Comparison of ENCODE assay signal across 1 cellular context in the genomic region with DNA sequence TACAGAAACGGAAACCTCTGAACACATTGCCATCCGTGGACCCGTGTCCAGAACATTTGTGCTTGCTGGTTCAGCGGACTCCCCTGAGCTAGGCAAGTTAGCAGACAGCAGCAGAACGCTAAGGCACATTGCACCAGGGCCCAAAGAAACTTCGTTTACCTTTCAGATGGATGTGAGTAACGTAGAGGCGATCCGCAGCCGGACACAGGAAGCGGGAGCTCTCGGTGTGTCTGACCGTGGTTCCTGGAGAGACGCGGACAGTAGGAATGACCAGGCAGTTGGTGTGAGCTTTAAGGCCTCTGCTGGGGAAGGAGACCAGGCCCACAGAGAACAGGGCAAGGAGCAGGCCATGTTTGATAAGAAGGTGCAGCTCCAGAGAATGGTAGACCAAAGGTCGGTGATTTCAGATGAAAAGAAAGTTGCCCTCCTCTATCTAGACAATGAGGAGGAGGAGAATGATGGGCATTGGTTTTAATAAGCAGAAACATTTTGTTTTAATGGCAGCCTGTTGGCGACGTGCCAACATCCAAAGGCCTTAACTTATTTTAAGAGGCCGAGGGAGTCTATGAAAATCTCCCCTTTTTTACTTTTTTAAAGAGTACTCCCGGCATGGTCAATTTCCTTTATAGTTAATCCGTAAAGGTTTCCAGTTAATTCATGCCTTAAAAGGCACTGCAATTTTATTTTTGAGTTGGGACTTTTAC.
TF ChIP-seq lines count a peak whose summit lies in the region.

No MANE protein-coding gene starts in this region.

TF ChIP-seq in HEK293, 187 proteins besides CTCF, POLR2A, EP300 and RAD21 (continued from another document):
- TF ChIP-seq ZBTB21 (tag by site-specific recombination; IDR thresholded peaks at IDR 0.05), result no peak
- TF ChIP-seq KLF10 (tag by site-specific recombination; IDR thresholded peaks at IDR 0.05), result 0 out of 2 replicates have a peak, but pooled peaks have one; percentile 18
- TF ChIP-seq ZNF155 (tag by site-specific recombination; IDR thresholded peaks at IDR 0.05), result no peak
- no peak for TF ChIP-seq ZNF521 (tag by site-specific recombination; IDR thresholded peaks at IDR 0.05)
TF ChIP-seq in HEK293: peak in this region for 2.
